In genomic region chr6:139940741-139941712, GRCh38 we compare ENCODE assay signal across 1 cellular context.
TF ChIP-seq lines count a peak whose summit lies in the region.

No MANE protein-coding gene starts in this region.

TF ChIP-seq in K562, 482 proteins besides CTCF, POLR2A, EP300 and RAD21 (continued from another document):
- TF ChIP-seq MYC (IDR thresholded peaks at IDR 0.05; ENCODE audit: low read depth, low read length): no peak
- TF ChIP-seq MYC (CRISPR knock-in tag; IDR thresholded peaks at IDR 0.05; ENCODE audit: borderline replicate concordance, low read depth): no peak
- TF ChIP-seq NFATC3 (IDR thresholded peaks at IDR 0.05): no peak
- TF ChIP-seq CREB1 (IDR thresholded peaks at IDR 0.05): no peak
- TF ChIP-seq CREB1 (CRISPR knock-in tag; IDR thresholded peaks at IDR 0.05): no peak
- TF ChIP-seq DLX4 (CRISPR knock-in tag; IDR thresholded peaks at IDR 0.05): no peak
- no peak for TF ChIP-seq ZNF449 (CRISPR knock-in tag; IDR thresholded peaks at IDR 0.05)
- TF ChIP-seq THRB (CRISPR knock-in tag; conservative IDR thresholded peaks at IDR 0.05): no peak
- TF ChIP-seq ASH1L (IDR thresholded peaks at IDR 0.05; ENCODE audit: borderline replicate concordance, low read depth, partially characterized antibody): no peak
